Comparison of ENCODE assay signal across 20 cellular contexts in genomic region chr6:1870902-1871301, GRCh38.
A peak's percentile ranks its signal among the peaks of the same experiment; 100 is the strongest.
DNase-seq lines count a peak whose midpoint lies in the region; ATAC-seq, FAIRE-seq and TF ChIP-seq lines count a peak whose summit lies in the region.
"Had no signal": no experiment of that assay in that cellular context is flagged by ENCODE, and none has a peak within 500 bp of the region (broad histone marks: within the 10 kb centered on the region; RNA-seq: fewer than 3 reads in every experiment).

No MANE protein-coding gene starts in this region.

- intact Hi-C loops in tibial artery (cut with DNase I; ENCODE audit: low total_unique reads) = no loop called here
- intact Hi-C loops in activated CD4-positive, alpha-beta T cell treated with anti-CD3 and anti-CD28 coated beads for 36 hours (cut with DNase I, micrococcal nuclease) = no loop called here

- peaks cover 0 to 44% (median 16%) of the 10 kb centered on the region in 4 donors for H3K4me1 ChIP-seq in tibial artery

- no peak overlapping the region for H3K4me3 ChIP-seq in tibial artery

- TF ChIP-seq CTCF in WTC11 (IDR thresholded peaks at IDR 0.05) (no peak), tibial artery (IDR thresholded peaks at IDR 0.05) (no peak)

- H3K9me3 Mint-ChIP-seq in WTC11 = no peaks in the 10 kb centered on the region
- H3K9me3 Mint-ChIP-seq in activated CD4-positive, alpha-beta T cell treated with anti-CD3 and anti-CD28 coated beads for 36 hours (ENCODE audit: low read depth) = no peaks in the 10 kb centered on the region

- TF ChIP-seq POLR2A in erythroblast (IDR thresholded peaks at IDR 0.05; ENCODE audit: low read length) (no peak), GM12892 (IDR thresholded peaks at IDR 0.05; ENCODE audit: low read depth, low read length) (no peak)

- H3K36me3 ChIP-seq in tibial artery = no peaks in the 10 kb centered on the region

- H3K4me3 Mint-ChIP-seq in WTC11 = no peak overlapping the region
- H3K4me3 Mint-ChIP-seq in activated CD4-positive, alpha-beta T cell treated with anti-CD3 and anti-CD28 coated beads for 36 hours = no peak overlapping the region

- DNase-seq in HEK293T (ENCODE audit: extremely low spot score) (no peak), WTC11 (ENCODE audit: low spot score) (no peak), left kidney (ENCODE audit: low read depth, low spot score) (peak; percentile 83), tibial artery (no peak), erythroblast (lab: John Stamatoyannopoulos, UW) (no peak), NOMO-1 treated with DMSO at 0.1 percent for 48 hours (lab: John Stamatoyannopoulos, UW; ENCODE audit: unreplicated experiment) (no peak), GM12892 (ENCODE audit: insufficient read length) (no peak)
- no peak for DNase-seq in activated CD4-positive, alpha-beta T cell treated with anti-CD3 and anti-CD28 coated beads for 36 hours
- DNase-seq: AML-193, HCEC 1CT, MM.1S, NCI-H1092, NCI-H1436 treated with DMSO at 0.1 percent for 48 hours, NCI-H2029, NCI-H345, NCI-H524 treated with DMSO at 0.1 percent for 48 hours, SHP77 treated with DMSO at 0.1 percent for 48 hours, SK-N-SH had no signal

- no peaks in the 10 kb centered on the region for H3K36me3 Mint-ChIP-seq in WTC11
- H3K36me3 Mint-ChIP-seq in activated CD4-positive, alpha-beta T cell treated with anti-CD3 and anti-CD28 coated beads for 36 hours (ENCODE audit: low read depth) = no peaks in the 10 kb centered on the region

- POLR2A ChIA-PET in HEK293T (lab: Yijun Ruan, JAX) = interaction anchor here (1.1 to 2.0 kb wide), 3 partner anchors 163 to 265 kb away, joined by 3 to 9 read pairs (median 4); no protein-coding TSS in a partner anchor
- POLR2A ChIA-PET in WTC11 (lab: Charles Lee) = no interaction called here
- POLR2A ChIA-PET in activated CD4-positive, alpha-beta T cell treated with anti-CD3 and anti-CD28 coated beads for 36 hours (lab: Charles Lee) = no interaction called here

- no peaks in the 10 kb centered on the region for H3K27me3 ChIP-seq in tibial artery

- no peak for FAIRE-seq in GM12892 (lab: Jason Lieb, UNC)
- FAIRE-seq: D721Med had no signal

- CTCF ChIA-PET in HEK293T (lab: Yijun Ruan, JAX) = interaction anchor here (0.6 to 1.1 kb wide), 2 partner anchors 23 to 148 kb away, joined by 3 to 4 read pairs; no protein-coding TSS in a partner anchor
- CTCF ChIA-PET in WTC11 (lab: Charles Lee) = interaction anchor here (0.6 to 1.1 kb wide), 4 partner anchors 14 to 338 kb away, joined by 3 to 4 read pairs (median 3); no protein-coding TSS in a partner anchor
- CTCF ChIA-PET in activated CD4-positive, alpha-beta T cell treated with anti-CD3 and anti-CD28 coated beads for 36 hours (lab: Charles Lee) = no interaction called here

- H3K27ac Mint-ChIP-seq in WTC11 = peak overlapping the region; percentile 47; the same call in 1 of the 2 replicates
- no peak overlapping the region for H3K27ac Mint-ChIP-seq in activated CD4-positive, alpha-beta T cell treated with anti-CD3 and anti-CD28 coated beads for 36 hours

- H3K27me3 Mint-ChIP-seq in WTC11 (ENCODE audit: low read depth) = no peaks in the 10 kb centered on the region
- no peaks in the 10 kb centered on the region for H3K27me3 Mint-ChIP-seq in activated CD4-positive, alpha-beta T cell treated with anti-CD3 and anti-CD28 coated beads for 36 hours

- peak; percentile 19; the same call in 1 of the 2 replicates for ATAC-seq in WTC11
- ATAC-seq in activated CD4-positive, alpha-beta T cell treated with anti-CD3 and anti-CD28 coated beads for 36 hours = no peak

- H3K9me3 ChIP-seq in tibial artery = no peaks in the 10 kb centered on the region
- H3K9me3 ChIP-seq: SK-N-SH had no signal

- peak overlapping the region; percentile 79 to 82 for H3K27ac ChIP-seq in tibial artery
- H3K27ac ChIP-seq: C4-2B had no signal

- H3K4me1 Mint-ChIP-seq in WTC11 = peaks cover 64% of the 10 kb centered on the region
- no peaks in the 10 kb centered on the region for H3K4me1 Mint-ChIP-seq in activated CD4-positive, alpha-beta T cell treated with anti-CD3 and anti-CD28 coated beads for 36 hours

TF ChIP-seq in HEK293T, 16 proteins besides CTCF, POLR2A, EP300 and RAD21:
- TF ChIP-seq PKNOX1 (IDR thresholded peaks at IDR 0.05) = peak; percentile 46; the same call in 1 of the 2 replicates
- no peak for TF ChIP-seq FOXM1 (IDR thresholded peaks at IDR 0.05; ENCODE audit: borderline replicate concordance)
- TF ChIP-seq FOXK2 (IDR thresholded peaks at IDR 0.05) = no peak

TF ChIP-seq in WTC11, 78 proteins besides CTCF, POLR2A, EP300 and RAD21:
- TF ChIP-seq OVOL2 (CRISPR knock-in tag; IDR thresholded peaks at IDR 0.05; ENCODE audit: borderline replicate concordance) = no peak
- TF ChIP-seq FOXK1 (CRISPR knock-in tag; IDR thresholded peaks at IDR 0.05) = no peak
- no peak for TF ChIP-seq ZSCAN18 (CRISPR knock-in tag; IDR thresholded peaks at IDR 0.05)
